23 cellular contexts compared by ENCODE assay signal in the genomic region with DNA sequence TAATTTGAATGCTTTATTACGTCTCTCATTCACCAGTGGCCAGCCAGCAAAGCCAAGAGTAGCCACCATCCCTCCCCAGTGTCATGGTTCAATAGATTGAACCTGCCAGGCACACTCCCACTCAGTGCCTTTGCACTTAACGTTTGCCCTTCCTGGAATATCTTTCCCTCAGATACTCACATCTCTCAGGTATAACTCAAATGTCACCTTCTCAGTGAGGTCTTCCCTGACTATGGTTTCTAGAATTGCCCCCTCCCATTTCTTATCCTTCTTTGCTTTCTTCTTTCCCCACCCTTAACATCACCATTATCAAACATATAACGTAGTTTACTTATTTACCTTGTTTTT.
"Had no signal": no experiment of that assay in that cellular context is flagged by ENCODE, and none has a peak within 500 bp of the region (broad histone marks: within the 10 kb centered on the region; RNA-seq: fewer than 3 reads in every experiment).

No MANE protein-coding gene starts in this region.

- H3K27ac ChIP-seq: dorsolateral prefrontal cortex, esophagus muscularis mucosa, gastrocnemius medialis, left ventricle myocardium inferior, lower lobe of right lung, neural progenitor cell, ovary, right atrium auricular region, sigmoid colon, skin epidermis, stomach, thoracic aorta, transverse colon had no signal

- H3K9me3 ChIP-seq: esophagus muscularis mucosa, gastrocnemius medialis, left ventricle myocardium inferior, lower lobe of right lung, ovary, right atrium auricular region, sigmoid colon, stomach, thoracic aorta, transverse colon had no signal

- H3K9ac ChIP-seq: neural progenitor cell had no signal

- DNase-seq: cortex of kidney; dorsolateral prefrontal cortex; effector CD8-positive, alpha-beta T cell; gastrocnemius medialis; glutamatergic neuron; immature natural killer cell; left ventricle myocardium inferior; lower lobe of right lung; midbrain; nucleus accumbens; ovary; sigmoid colon; stimulated activated CD4-positive, alpha-beta T cell treated with anti-CD3 and anti-CD28 coated beads, Interleukin-2, amount 100 ng/mL, for 24 hours; stimulated activated CD4-positive, alpha-beta T cell treated with anti-CD3 and anti-CD28 coated beads, Interleukin-4, amount 100 ng/mL, for 4 hours; stimulated activated naive CD4-positive, alpha-beta T cell; stomach; substantia nigra; transverse colon had no signal

- H3K36me3 ChIP-seq: esophagus muscularis mucosa, gastrocnemius medialis, left ventricle myocardium inferior, lower lobe of right lung, neural progenitor cell, ovary, right atrium auricular region, sigmoid colon, stomach, thoracic aorta, transverse colon had no signal

- H3K27me3 ChIP-seq: dorsolateral prefrontal cortex, esophagus muscularis mucosa, gastrocnemius medialis, ovary, right atrium auricular region, sigmoid colon, transverse colon had no signal

- H3K4me1 ChIP-seq: esophagus muscularis mucosa, gastrocnemius medialis, left ventricle myocardium inferior, lower lobe of right lung, right atrium auricular region, sigmoid colon, stomach, transverse colon had no signal

- H3K4me3 ChIP-seq: dorsolateral prefrontal cortex, esophagus muscularis mucosa, gastrocnemius medialis, left ventricle myocardium inferior, lower lobe of right lung, neural progenitor cell, ovary, right atrium auricular region, sigmoid colon, skin epidermis, stomach, thoracic aorta, transverse colon had no signal
